In genomic region chr5:139688712-139689413, GRCh38 we compare ENCODE assay signal across 12 cellular contexts. TPM values are rescaled to one million over a fixed set of nuclear protein-coding genes. Genes with fewer than 3 reads are reported as not detected.
DNase-seq lines count a peak whose midpoint lies in the region; ATAC-seq and TF ChIP-seq lines count a peak whose summit lies in the region.
"Had no signal": no experiment of that assay in that cellular context is flagged by ENCODE, and none has a peak within 500 bp of the region (broad histone marks: within the 10 kb centered on the region; RNA-seq: fewer than 3 reads in every experiment).

No MANE protein-coding gene starts in this region.

- peaks cover 57 to 90% (median 74%) of the 10 kb centered on the region in 4 donors for H3K4me1 ChIP-seq in stomach

- no peaks in the 10 kb centered on the region for H3K9me3 Mint-ChIP-seq in immature natural killer cell
- H3K9me3 Mint-ChIP-seq: activated T-cell treated with anti-CD3 and anti-CD28 coated beads, Interleukin-2, amount 50 U/mL, for 24 hours had no signal

- peak overlapping the region in 1 of 5 donors; percentile 6 for H3K4me3 Mint-ChIP-seq in immature natural killer cell
- H3K4me3 Mint-ChIP-seq: activated T-cell treated with anti-CD3 and anti-CD28 coated beads, Interleukin-2, amount 50 U/mL, for 24 hours had no signal

- TF ChIP-seq EP300 in stomach (IDR thresholded peaks at IDR 0.05): no peak

- ATAC-seq in SK-N-SH treated with all-trans-retinoic acid at 6 μM for 48 hours: peak; percentile 6; the same call in 1 of the 3 replicates
- ATAC-seq in HG03565 (IDR thresholded peaks at IDR 0.05; ENCODE audit: unreplicated experiment): no peak

- no peaks in the 10 kb centered on the region; the same call in 1 of the 2 replicates for H3K27me3 ChIP-seq in H7 (ENCODE audit: control insufficient read depth, insufficient read depth, low read length)
- H3K27me3 ChIP-seq in stomach: no peaks in the 10 kb centered on the region
- H3K27me3 ChIP-seq: ascending aorta had no signal

- H3K27ac Mint-ChIP-seq in immature natural killer cell: peak overlapping the region in 5 of 6 donors; percentile 7 to 80 (median 46)
- H3K27ac Mint-ChIP-seq: activated T-cell treated with anti-CD3 and anti-CD28 coated beads, Interleukin-2, amount 50 U/mL, for 24 hours had no signal

- no peak for TF ChIP-seq CTCF in stomach (IDR thresholded peaks at IDR 0.05)

- H3K4me3 ChIP-seq in H7 (ENCODE audit: insufficient read depth, low read depth, low read length): no peak overlapping the region
- no peak overlapping the region for H3K4me3 ChIP-seq in stomach
- H3K4me3 ChIP-seq: ascending aorta, lower lobe of right lung had no signal

- intact Hi-C loops in stomach (cut with DNase I; ENCODE audit: low total_unique reads): no loop called here

- TF ChIP-seq POLR2A in stomach (IDR thresholded peaks at IDR 0.05): no peak

- 62 to 69% (median 67%) methylated on average over 8 of the region's 8 CpGs for WGBS in stomach, 5 donors

- peaks cover 0 to 4% (median under 1%) of the 10 kb centered on the region in 3 donors for H3K36me3 Mint-ChIP-seq in immature natural killer cell

- DNase-seq in H7 (peak; percentile 79), immature natural killer cell (no peak), stomach (no peak), NCI-H1436 (lab: John Stamatoyannopoulos, UW) (no peak)
- DNase-seq in activated CD4-positive, alpha-beta T cell treated with anti-CD3 and anti-CD28 coated beads, Interleukin-2, amount 50 U/mL, for 1 hour: no peak
- DNase-seq: activated CD4-positive, CD25-positive, alpha-beta regulatory T cell; activated T-cell treated with anti-CD3 and anti-CD28 coated beads, Interleukin-2, amount 50 U/mL, for 24 hours; lower lobe of right lung; SHP77 treated with DMSO at 0.1 percent for 48 hours had no signal

- H3K27ac ChIP-seq in stomach: peak overlapping the region in 3 of 5 donors; percentile 69 to 73 (median 69)

- no peaks in the 10 kb centered on the region for H3K9me3 ChIP-seq in stomach
- H3K9me3 ChIP-seq: ascending aorta, lower lobe of right lung had no signal

- peaks cover 0 to 6% (median 5%) of the 10 kb centered on the region in 3 donors for H3K27me3 Mint-ChIP-seq in immature natural killer cell (ENCODE audit: low read depth in 3 of 3)
- H3K27me3 Mint-ChIP-seq: activated T-cell treated with anti-CD3 and anti-CD28 coated beads, Interleukin-2, amount 50 U/mL, for 24 hours had no signal

- no peaks in the 10 kb centered on the region; the same call in 1 of the 2 replicates for H3K36me3 ChIP-seq in H7 (replicated peaks; ENCODE audit: control insufficient read depth, insufficient read depth, low read length)
- H3K36me3 ChIP-seq in stomach: peaks cover 0 to 7% (median 4%) of the 10 kb centered on the region in 4 donors

- peaks cover 46 to 56% of the 10 kb centered on the region in 2 donors for H3K4me1 Mint-ChIP-seq in immature natural killer cell

TF ChIP-seq in SK-N-SH treated with all-trans-retinoic acid at 6 μM for 48 hours, 23 proteins besides CTCF, POLR2A, EP300 and RAD21:
- no peak for TF ChIP-seq CSRNP3 (CRISPR knock-in tag; IDR thresholded peaks at IDR 0.05)
- no peak for TF ChIP-seq OSR1 (CRISPR knock-in tag; IDR thresholded peaks at IDR 0.05)

RNA-seq across cellular contexts. Expression of gene CXXC5, which starts 40.7 kb away (rescaled TPM):
- total RNA-seq in H7 (2014; rRNA removed; shearing (Covaris generic)): 150 and 154 TPM in 2 replicates
- polyA plus RNA-seq in immature natural killer cell (100 to 1,000 TPM; 339 to 410 (median 385) TPM), stomach (10 to 100 TPM; 18.3 to 26.3 (median 22.2) TPM)
- total RNA-seq in stomach: 100 to 1,000 TPM in 1 of 5 donors, 10 to 100 TPM in 4; 25.9 to 101 (median 32.7) TPM
